ENCODE assay signal across 1 cellular context in genomic region chr7:30681262-30682130, GRCh38.
TF ChIP-seq lines count a peak whose summit lies in the region.

No MANE protein-coding gene starts in this region.

TF ChIP-seq in IMR-90, 13 proteins besides CTCF, POLR2A, EP300 and RAD21 (continued from another document):
- TF ChIP-seq CHD1 (IDR thresholded peaks at IDR 0.05; ENCODE audit: low read depth, low read length) = no peak
